Comparison of ENCODE assay signal across 35 cellular contexts in the genomic region with DNA sequence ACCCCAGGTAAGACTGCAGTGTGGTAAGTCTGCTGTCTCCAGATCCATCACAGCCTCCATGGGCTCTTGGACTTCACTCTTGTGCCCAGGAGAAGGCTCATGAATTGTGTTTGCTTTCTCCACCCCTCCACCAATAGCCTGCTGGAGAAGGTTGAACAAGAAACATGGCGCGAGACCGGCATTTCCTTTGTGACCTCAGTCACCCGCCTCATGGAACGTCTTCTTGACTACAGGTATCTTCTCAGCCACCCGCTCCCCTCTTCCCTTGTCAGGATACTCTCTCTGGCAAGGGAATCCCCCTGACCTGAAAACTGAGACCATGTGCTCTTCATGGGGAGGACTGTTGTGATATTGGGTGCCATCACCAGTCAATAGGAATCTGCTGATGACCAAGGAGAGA.
"Had no signal": no experiment of that assay in that cellular context is flagged by ENCODE, and none has a peak within 500 bp of the region (broad histone marks: within the 10 kb centered on the region; RNA-seq: fewer than 3 reads in every experiment).

No MANE protein-coding gene starts in this region.

- H3K4me1 Mint-ChIP-seq: activated B cell treated with CpG ODN at 0.5 μM for 24 hours; activated CD4-positive, alpha-beta T cell treated with anti-CD3 and anti-CD28 coated beads, Interleukin-2, amount 10 ng/mL, durations not matched to agents 24 days and 14 days; activated naive CD8-positive, alpha-beta T cell treated with anti-CD3 and anti-CD28 coated beads for 36 hours; activated T-helper 17 cell treated with anti-CD3 and anti-CD28 coated beads, Interleukin-2, amount 50 U/mL, for 72 hours had no signal

- H3K4me3 Mint-ChIP-seq: activated B cell treated with CpG ODN at 0.5 μM for 24 hours; activated CD4-positive, alpha-beta memory T cell treated with anti-CD3 and anti-CD28 coated beads for 36 hours; activated CD4-positive, alpha-beta T cell treated with anti-CD3 and anti-CD28 coated beads, Interleukin-2, amount 10 ng/mL, durations not matched to agents 24 days and 14 days; activated CD8-positive, alpha-beta T cell treated with anti-CD3 and anti-CD28 coated beads for 36 hours; activated naive CD4-positive, alpha-beta T cell treated with anti-CD3 and anti-CD28 coated beads for 36 hours; activated naive CD8-positive, alpha-beta T cell treated with anti-CD3 and anti-CD28 coated beads for 36 hours; activated T-cell treated with anti-CD3 and anti-CD28 coated beads, Interleukin-2, amount 50 U/mL, for 4 hours; activated T-cell treated with anti-CD3 and anti-CD28 coated beads, Interleukin-2, amount 50 U/mL, for 72 hours; activated T-helper 1 cell treated with anti-CD3 and anti-CD28 coated beads, Interleukin-12 subunit alpha, Interleukin-12 subunit beta, Interleukin-2, Interleukin-4 antibody, amounts not matched to agents 30 ng/mL and 10 ng/mL and 1 ng/mL, durations not matched to agents 14 hours and 24 hours and 36 hours; activated T-helper 17 cell treated with anti-CD3 and anti-CD28 coated beads, Interleukin-2, amount 50 U/mL, for 72 hours; T-helper 1 cell treated with Interleukin-12 subunit alpha and Interleukin-12 subunit beta and Interleukin-4 antibody, amounts not matched to agents 30 μg/mL and 1 μg/mL, for 36 hours; T-helper 2 cell treated with Interferon-gamma antibody and Interleukin-4, amounts not matched to agents 5 μg/mL and 100 μg/mL, for 36 hours had no signal

- H3K27me3 Mint-ChIP-seq: activated B cell treated with CpG ODN at 0.5 μM for 24 hours; activated CD4-positive, alpha-beta memory T cell treated with anti-CD3 and anti-CD28 coated beads for 36 hours; activated CD4-positive, alpha-beta T cell treated with anti-CD3 and anti-CD28 coated beads, Interleukin-2, amount 10 ng/mL, durations not matched to agents 24 days and 14 days; activated CD8-positive, alpha-beta T cell treated with anti-CD3 and anti-CD28 coated beads for 36 hours; activated naive CD8-positive, alpha-beta T cell treated with anti-CD3 and anti-CD28 coated beads for 36 hours; activated T-helper 17 cell treated with anti-CD3 and anti-CD28 coated beads, Interleukin-2, amount 50 U/mL, for 72 hours had no signal

- H3K27ac ChIP-seq: adrenal gland, body of pancreas, brain microvascular endothelial cell, breast epithelium, VCaP had no signal

- H3K4me3 ChIP-seq: adrenal gland, body of pancreas, breast epithelium had no signal

- H3K4me1 ChIP-seq: adrenal gland, body of pancreas, breast epithelium had no signal

- H3K9me3 Mint-ChIP-seq: activated B cell treated with CpG ODN at 0.5 μM for 24 hours; activated CD4-positive, alpha-beta memory T cell treated with anti-CD3 and anti-CD28 coated beads for 36 hours; activated CD4-positive, alpha-beta T cell treated with anti-CD3 and anti-CD28 coated beads, Interleukin-2, amount 10 ng/mL, durations not matched to agents 24 days and 14 days; activated CD8-positive, alpha-beta T cell treated with anti-CD3 and anti-CD28 coated beads for 36 hours; activated naive CD4-positive, alpha-beta T cell treated with anti-CD3 and anti-CD28 coated beads for 36 hours; activated naive CD4-positive, alpha-beta T cell treated with anti-CD3 and anti-CD28 coated beads, Interleukin-2, amount 50 U/mL, for 72 hours; activated naive CD8-positive, alpha-beta T cell treated with anti-CD3 and anti-CD28 coated beads for 36 hours; activated T-cell treated with anti-CD3 and anti-CD28 coated beads, Interleukin-2, amount 50 U/mL, for 4 hours; activated T-cell treated with anti-CD3 and anti-CD28 coated beads, Interleukin-2, amount 50 U/mL, for 72 hours; activated T-helper 1 cell treated with anti-CD3 and anti-CD28 coated beads, Interleukin-12 subunit alpha, Interleukin-12 subunit beta, Interleukin-2, Interleukin-4 antibody, amounts not matched to agents 30 ng/mL and 10 ng/mL and 1 ng/mL, durations not matched to agents 14 hours and 24 hours and 36 hours; activated T-helper 17 cell treated with anti-CD3 and anti-CD28 coated beads, Interleukin-2, amount 50 U/mL, for 72 hours; T-helper 1 cell treated with Interleukin-12 subunit alpha and Interleukin-12 subunit beta and Interleukin-4 antibody, amounts not matched to agents 30 μg/mL and 1 μg/mL, for 36 hours; T-helper 2 cell treated with Interferon-gamma antibody and Interleukin-4, amounts not matched to agents 5 μg/mL and 100 μg/mL, for 36 hours had no signal

- H3K27ac Mint-ChIP-seq: activated B cell treated with CpG ODN at 0.5 μM for 24 hours; activated CD4-positive, alpha-beta memory T cell treated with anti-CD3 and anti-CD28 coated beads for 36 hours; activated CD4-positive, alpha-beta T cell treated with anti-CD3 and anti-CD28 coated beads, Interleukin-2, amount 10 ng/mL, durations not matched to agents 24 days and 14 days; activated CD8-positive, alpha-beta T cell treated with anti-CD3 and anti-CD28 coated beads for 36 hours; activated naive CD4-positive, alpha-beta T cell treated with anti-CD3 and anti-CD28 coated beads for 36 hours; activated naive CD4-positive, alpha-beta T cell treated with anti-CD3 and anti-CD28 coated beads, Interleukin-2, amount 50 U/mL, for 72 hours; activated naive CD8-positive, alpha-beta T cell treated with anti-CD3 and anti-CD28 coated beads for 36 hours; activated T-cell treated with anti-CD3 and anti-CD28 coated beads, Interleukin-2, amount 50 U/mL, for 72 hours; activated T-helper 1 cell treated with anti-CD3 and anti-CD28 coated beads, Interleukin-12 subunit alpha, Interleukin-12 subunit beta, Interleukin-2, Interleukin-4 antibody, amounts not matched to agents 30 ng/mL and 10 ng/mL and 1 ng/mL, durations not matched to agents 14 hours and 24 hours and 36 hours; activated T-helper 17 cell treated with anti-CD3 and anti-CD28 coated beads, Interleukin-2, amount 50 U/mL, for 72 hours; T-helper 2 cell treated with Interferon-gamma antibody and Interleukin-4, amounts not matched to agents 5 μg/mL and 100 μg/mL, for 36 hours had no signal

- H3K27me3 ChIP-seq: adrenal gland, body of pancreas, brain microvascular endothelial cell, breast epithelium had no signal

- ATAC-seq: activated CD8-positive, alpha-beta T cell treated with anti-CD3 and anti-CD28 coated beads for 36 hours; activated naive CD4-positive, alpha-beta T cell treated with anti-CD3 and anti-CD28 coated beads, Interleukin-2, amount 50 U/mL, for 72 hours; activated T-cell treated with anti-CD3 and anti-CD28 coated beads, Interleukin-2, amount 50 U/mL, for 4 hours; activated T-cell treated with anti-CD3 and anti-CD28 coated beads, Interleukin-2, amount 50 U/mL, for 72 hours; activated T-helper 17 cell treated with anti-CD3 and anti-CD28 coated beads, Interleukin-2, amount 50 U/mL, for 72 hours; body of pancreas had no signal

- H3K9me3 ChIP-seq: adrenal gland, body of pancreas, breast epithelium had no signal

- H3K36me3 ChIP-seq: adrenal gland, brain microvascular endothelial cell, breast epithelium had no signal

- DNase-seq: activated B cell treated with CpG ODN at 0.5 μM for 24 hours; activated CD4-positive, alpha-beta memory T cell treated with anti-CD3 and anti-CD28 coated beads for 36 hours; activated CD4-positive, alpha-beta T cell treated with anti-CD3 and anti-CD28 coated beads for 4 hours; activated CD4-positive, alpha-beta T cell treated with anti-CD3 and anti-CD28 coated beads, Interleukin-2, amount 10 ng/mL, durations not matched to agents 24 days and 14 days; activated CD4-positive, alpha-beta T cell treated with anti-CD3 and anti-CD28 coated beads, Interleukin-2, amount 50 U/mL, for 1 hour; activated CD4-positive, alpha-beta T cell treated with anti-CD3 and anti-CD28 coated beads, Interleukin-2, amount 50 U/mL, for 4 hours; activated CD4-positive, CD25-positive, alpha-beta regulatory T cell treated with anti-CD3 and anti-CD28 coated beads, Interleukin-2, amount 50 U/mL, for 72 hours; activated CD8-positive, alpha-beta memory T cell treated with anti-CD3 and anti-CD28 coated beads, Interleukin-2, amount 50 U/mL, for 4 hours; activated CD8-positive, alpha-beta T cell treated with anti-CD3 and anti-CD28 coated beads for 36 hours; activated gamma-delta T cell treated with Interleukin-2 at 50 U/mL for 16 hours; activated naive CD4-positive, alpha-beta T cell; activated naive CD4-positive, alpha-beta T cell treated with anti-CD3 and anti-CD28 coated beads for 36 hours; activated naive CD4-positive, alpha-beta T cell treated with anti-CD3 and anti-CD28 coated beads, Interleukin-2, amount 50 U/mL, for 16 hours; activated naive CD8-positive, alpha-beta T cell treated with anti-CD3 and anti-CD28 coated beads for 36 hours; activated T-cell treated with anti-CD3 and anti-CD28 coated beads for 4 hours; activated T-cell treated with anti-CD3 and anti-CD28 coated beads, Interleukin-2, amount 50 U/mL, for 1 hour; activated T-cell treated with anti-CD3 and anti-CD28 coated beads, Interleukin-2, amount 50 U/mL, for 4 hours; activated T-cell treated with anti-CD3 and anti-CD28 coated beads, Interleukin-2, amount 50 U/mL, for 72 hours; adrenal gland; amniotic stem cell; aorta; body of pancreas; brain microvascular endothelial cell; central memory CD4-positive, alpha-beta T cell; SW 1271; T-helper 1 cell; T-helper 2 cell; T-helper 9 cell had no signal

- H3K36me3 Mint-ChIP-seq: activated CD4-positive, alpha-beta memory T cell treated with anti-CD3 and anti-CD28 coated beads for 36 hours; activated naive CD4-positive, alpha-beta T cell treated with anti-CD3 and anti-CD28 coated beads, Interleukin-2, amount 50 U/mL, for 72 hours; activated naive CD8-positive, alpha-beta T cell treated with anti-CD3 and anti-CD28 coated beads for 36 hours had no signal
